Comparison of ENCODE assay signal across 11 cellular contexts in genomic region chr13:110812111-110812868, GRCh38.
A peak's percentile ranks its signal among the peaks of the same experiment; 100 is the strongest.
DNase-seq lines count a peak whose midpoint lies in the region; ATAC-seq and TF ChIP-seq lines count a peak whose summit lies in the region.
"Had no signal": no experiment of that assay in that cellular context is flagged by ENCODE, and none has a peak within 500 bp of the region (broad histone marks: within the 10 kb centered on the region; RNA-seq: fewer than 3 reads in every experiment).

No MANE protein-coding gene starts in this region.

- no peak for TF ChIP-seq POLR2A in right lobe of liver (IDR thresholded peaks at IDR 0.05)

- H3K27ac ChIP-seq in right lobe of liver (no peak overlapping the region), subcutaneous abdominal adipose tissue (ENCODE audit: low read depth, low read length) (no peak overlapping the region)

- H3K36me3 ChIP-seq in right lobe of liver (no peaks in the 10 kb centered on the region), subcutaneous abdominal adipose tissue (ENCODE audit: control insufficient read depth in 5 of 5, insufficient read depth in 5 of 5, low read length in 5 of 5) (no peaks in the 10 kb centered on the region)

- peaks cover 0 to 11% (median 0%) of the 10 kb centered on the region in 4 donors for H3K4me1 ChIP-seq in right lobe of liver
- peaks cover 0 to 11% (median 10%) of the 10 kb centered on the region in 5 donors for H3K4me1 ChIP-seq in subcutaneous abdominal adipose tissue (ENCODE audit: control insufficient read depth in 5 of 5, insufficient read depth in 5 of 5, low read length in 5 of 5)

- H3K4me3 Mint-ChIP-seq in activated T-cell treated with anti-CD3 and anti-CD28 coated beads, Interleukin-2, amount 50 U/mL, for 24 hours, result peak overlapping the region; percentile 39

- H3K27me3 Mint-ChIP-seq in activated T-cell treated with anti-CD3 and anti-CD28 coated beads, Interleukin-2, amount 50 U/mL, for 24 hours, result peaks cover 46% of the 10 kb centered on the region

- no peaks in the 10 kb centered on the region for H3K9me3 Mint-ChIP-seq in activated T-cell treated with anti-CD3 and anti-CD28 coated beads, Interleukin-2, amount 50 U/mL, for 24 hours

- H3K4me3 ChIP-seq in right lobe of liver, result peak overlapping the region in 1 of 3 donors; percentile 13
- peak overlapping the region; percentile 41 to 65 (median 48) for H3K4me3 ChIP-seq in subcutaneous abdominal adipose tissue (ENCODE audit: low read depth in 1 of 5, low read length in 5 of 5)

- peak; percentile 41 for DNase-seq in activated T-cell treated with anti-CD3 and anti-CD28 coated beads, Interleukin-2, amount 50 U/mL, for 24 hours
- DNase-seq in activated T-cell treated with anti-CD3 and anti-CD28 coated beads for 4 hours (no peak), dermis blood vessel endothelial cell (peak; percentile 43), right lobe of liver (no peak), NCI-H82 treated with DMSO at 0.1 percent for 48 hours (lab: John Stamatoyannopoulos, UW; ENCODE audit: unreplicated experiment) (no peak)
- DNase-seq: ACHN; NCI-H524 treated with DMSO at 0.1 percent for 48 hours; stimulated activated CD4-positive, alpha-beta T cell treated with anti-CD3 and anti-CD28 coated beads, Interleukin-4, amount 100 ng/mL, for 1 hour had no signal

- H3K9ac ChIP-seq in subcutaneous abdominal adipose tissue (ENCODE audit: low read length in 5 of 5), result peak overlapping the region in 2 of 5 donors; percentile 15 to 18

- TF ChIP-seq CTCF in right lobe of liver (IDR thresholded peaks at IDR 0.05), result no peak

- ATAC-seq in right lobe of liver, result peak; percentile 31 to 59 (median 41)
- no peak for ATAC-seq in HG02759 (IDR thresholded peaks at IDR 0.05; ENCODE audit: unreplicated experiment)
- no peak for ATAC-seq in GM18517 (IDR thresholded peaks at IDR 0.05; ENCODE audit: unreplicated experiment)

- H3K27me3 ChIP-seq in right lobe of liver (no peaks in the 10 kb centered on the region), subcutaneous abdominal adipose tissue (ENCODE audit: control insufficient read depth in 5 of 5, insufficient read depth in 4 of 5, low read length in 5 of 5) (peaks cover 17 to 30% (median 29%) of the 10 kb centered on the region in 5 donors)

- no peak overlapping the region for H3K27ac Mint-ChIP-seq in activated T-cell treated with anti-CD3 and anti-CD28 coated beads, Interleukin-2, amount 50 U/mL, for 24 hours

- 21% methylated on average over 27 of the region's 48 CpGs for WGBS in right lobe of liver (ENCODE audit: insufficient coverage, low coverage, low lambda C conversion rate, missing lambda C conversion rate)

- no peaks in the 10 kb centered on the region for H3K9me3 ChIP-seq in right lobe of liver
- H3K9me3 ChIP-seq in subcutaneous abdominal adipose tissue (ENCODE audit: control insufficient read depth in 5 of 5, low read length in 5 of 5), result no peaks in the 10 kb centered on the region

- intact Hi-C loops in right lobe of liver (cut with DNase I), result loop anchor here (10.0 kb wide), 2 partner anchors 127 to 217 kb away; no protein-coding TSS in a partner anchor

- no peaks in the 10 kb centered on the region for H3K36me3 Mint-ChIP-seq in activated T-cell treated with anti-CD3 and anti-CD28 coated beads, Interleukin-2, amount 50 U/mL, for 24 hours (ENCODE audit: low read depth)

- H3K4me1 Mint-ChIP-seq in activated T-cell treated with anti-CD3 and anti-CD28 coated beads, Interleukin-2, amount 50 U/mL, for 24 hours (ENCODE audit: low read depth), result peaks cover 10% of the 10 kb centered on the region

Comparison
In these comparisons a context has a peak if more than half of its experiments do, and no peak if none do; other contexts are left out.
1. DNase-seq: peak in activated T-cell treated with anti-CD3 and anti-CD28 coated beads, Interleukin-2, amount 50 U/mL, for 24 hours (single experiment) and dermis blood vessel endothelial cell (single experiment); none in activated T-cell treated with anti-CD3 and anti-CD28 coated beads for 4 hours (single experiment), right lobe of liver (0 of 3) and NCI-H82 treated with DMSO at 0.1 percent for 48 hours (single experiment).
2. ATAC-seq: peak in right lobe of liver (4 of 4); none in HG02759 (single experiment) and GM18517 (single experiment).